Comparison of ENCODE assay signal across 1 cellular context in the genomic region with DNA sequence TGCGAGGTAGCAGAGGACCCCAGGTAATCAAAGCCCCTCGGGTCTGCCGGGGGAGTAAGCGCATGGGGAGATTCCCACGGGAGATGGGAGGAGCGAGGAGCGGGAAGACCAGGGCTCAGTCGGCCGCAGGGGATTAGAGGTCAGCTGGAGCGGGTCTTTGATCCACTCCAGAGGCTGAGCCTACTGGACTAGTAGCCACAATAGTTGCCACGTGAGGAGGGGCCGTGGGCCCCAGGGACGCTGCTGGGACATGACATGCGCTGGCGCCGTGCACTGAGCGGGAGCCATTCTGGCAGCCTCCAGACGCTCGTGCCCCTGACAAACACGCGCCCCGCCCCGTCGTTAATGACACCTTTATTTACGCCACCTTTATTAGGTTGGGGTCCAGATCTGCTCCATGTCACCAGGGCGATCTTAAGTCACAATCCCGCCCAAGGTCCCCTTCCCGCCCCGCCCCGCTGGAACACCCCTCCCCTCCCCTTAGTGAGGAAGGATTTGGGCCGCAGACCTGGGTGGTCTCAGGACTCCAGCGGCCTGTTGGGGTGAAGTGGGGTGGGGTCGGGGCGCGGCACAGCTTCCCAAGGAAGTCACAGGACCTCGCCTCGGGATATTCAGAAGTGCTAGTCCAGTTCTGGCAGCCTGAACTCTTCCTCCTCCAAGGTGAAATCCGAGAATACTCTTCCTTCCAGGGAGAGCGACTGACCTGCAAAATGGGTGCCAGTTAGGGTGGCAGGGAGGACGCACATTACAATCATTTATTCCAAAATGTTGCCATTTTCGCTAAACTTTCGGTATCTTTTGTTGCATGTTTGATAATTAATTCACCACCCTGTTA.
TF ChIP-seq lines count a peak whose summit lies in the region.

No MANE protein-coding gene starts in this region.

TF ChIP-seq in H1, 55 proteins besides CTCF, POLR2A, EP300 and RAD21:
- TF ChIP-seq, protein P1, sequence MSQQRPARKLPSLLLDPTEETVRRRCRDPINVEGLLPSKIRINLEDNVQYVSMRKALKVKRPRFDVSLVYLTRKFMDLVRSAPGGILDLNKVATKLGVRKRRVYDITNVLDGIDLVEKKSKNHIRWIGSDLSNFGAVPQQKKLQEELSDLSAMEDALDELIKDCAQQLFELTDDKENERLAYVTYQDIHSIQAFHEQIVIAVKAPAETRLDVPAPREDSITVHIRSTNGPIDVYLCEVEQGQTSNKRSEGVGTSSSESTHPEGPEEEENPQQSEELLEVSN (IDR thresholded peaks at IDR 0.05), result peak; percentile 72
- no peak for TF ChIP-seq TAF1 (IDR thresholded peaks at IDR 0.05; ENCODE audit: low read depth, low read length)
- no peak for TF ChIP-seq SRF (IDR thresholded peaks at IDR 0.05; ENCODE audit: low read depth, low read length)
- peak; percentile 42; the same call in 1 of the 2 replicates for TF ChIP-seq SUZ12 (IDR thresholded peaks at IDR 0.05; ENCODE audit: low read length)
- TF ChIP-seq KDM4A (IDR thresholded peaks at IDR 0.05; ENCODE audit: low read depth, low read length, severe bottlenecking), result peak; percentile 56
TF ChIP-seq in H1: peak in this region for 3.
